1 cellular context compared by ENCODE assay signal in genomic region chr3:16728762-16729745, GRCh38.
TF ChIP-seq lines count a peak whose summit lies in the region.

No MANE protein-coding gene starts in this region.

TF ChIP-seq in IMR-90, 13 proteins besides CTCF, POLR2A, EP300 and RAD21 (continued from another document):
- TF ChIP-seq RCOR1 (IDR thresholded peaks at IDR 0.05; ENCODE audit: insufficient replicate concordance, low read length) (no peak), FOS (IDR thresholded peaks at IDR 0.05; ENCODE audit: low read depth, low read length) (no peak)
- TF ChIP-seq, protein P1, sequence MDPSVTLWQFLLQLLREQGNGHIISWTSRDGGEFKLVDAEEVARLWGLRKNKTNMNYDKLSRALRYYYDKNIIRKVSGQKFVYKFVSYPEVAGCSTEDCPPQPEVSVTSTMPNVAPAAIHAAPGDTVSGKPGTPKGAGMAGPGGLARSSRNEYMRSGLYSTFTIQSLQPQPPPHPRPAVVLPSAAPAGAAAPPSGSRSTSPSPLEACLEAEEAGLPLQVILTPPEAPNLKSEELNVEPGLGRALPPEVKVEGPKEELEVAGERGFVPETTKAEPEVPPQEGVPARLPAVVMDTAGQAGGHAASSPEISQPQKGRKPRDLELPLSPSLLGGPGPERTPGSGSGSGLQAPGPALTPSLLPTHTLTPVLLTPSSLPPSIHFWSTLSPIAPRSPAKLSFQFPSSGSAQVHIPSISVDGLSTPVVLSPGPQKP (IDR thresholded peaks at IDR 0.05; ENCODE audit: borderline replicate concordance, low read depth, low read length): no peak
